Comparison of ENCODE assay signal across 8 cellular contexts in the genomic region with DNA sequence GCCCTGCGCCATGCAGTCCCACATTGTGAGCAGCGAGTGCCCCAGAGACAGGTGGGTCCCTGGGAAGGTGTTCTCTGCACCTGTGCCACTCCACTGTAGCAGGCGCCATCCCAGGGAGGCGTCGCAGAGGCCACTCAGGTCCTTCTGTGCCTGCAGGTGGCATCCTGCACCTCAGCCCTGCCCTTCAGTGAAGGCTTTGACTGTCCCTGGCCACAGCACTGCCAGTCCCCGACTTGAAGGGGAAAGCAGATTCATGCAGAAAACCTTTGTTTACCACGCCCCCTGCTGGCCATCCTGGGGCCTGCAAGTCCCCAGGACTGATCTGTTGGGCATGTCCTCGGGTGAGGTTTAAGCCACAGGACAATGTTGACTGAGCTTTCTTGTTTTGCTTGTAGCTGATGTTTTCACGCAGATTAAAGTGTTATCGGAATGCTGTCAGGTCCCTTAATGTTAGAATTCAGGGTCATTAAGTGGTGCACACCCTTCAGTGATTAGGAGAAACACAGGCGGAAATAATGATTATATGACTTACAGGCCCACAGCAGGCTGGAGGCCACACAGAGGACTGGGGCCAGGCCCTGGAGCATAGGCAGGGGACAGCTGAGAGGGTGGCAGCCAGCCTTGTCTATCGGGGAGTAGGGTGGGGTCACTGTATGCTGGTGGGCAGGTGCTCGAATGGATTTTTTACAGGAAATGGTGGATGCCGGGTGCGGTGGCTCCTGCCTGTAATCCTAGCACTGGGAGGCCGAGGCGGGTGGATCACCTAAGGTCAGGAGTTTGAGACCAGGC. TPM values are rescaled to one million over a fixed set of nuclear protein-coding genes. Genes with fewer than 3 reads are reported as not detected.
DNase-seq lines count a peak whose midpoint lies in the region; ATAC-seq and TF ChIP-seq lines count a peak whose summit lies in the region.

No MANE protein-coding gene starts in this region.

- H3F3A ChIP-seq in GM23338 (replicated peaks; ENCODE audit: low read depth) = peaks cover 33% of the 10 kb centered on the region

- peaks cover 90% of the 10 kb centered on the region for H3K36me3 Mint-ChIP-seq in GM23338 (ENCODE audit: low read depth)
- peaks cover 82% of the 10 kb centered on the region for H3K36me3 Mint-ChIP-seq in activated CD4-positive, alpha-beta T cell treated with anti-CD3 and anti-CD28 coated beads for 36 hours (ENCODE audit: low read depth)
- peaks cover 31% of the 10 kb centered on the region for H3K36me3 Mint-ChIP-seq in central memory CD8-positive, alpha-beta T cell (ENCODE audit: insufficient read depth)

- peak overlapping the region; percentile 92 for H3K27ac Mint-ChIP-seq in GM23338
- peak overlapping the region; percentile 69 for H3K27ac Mint-ChIP-seq in activated CD4-positive, alpha-beta T cell treated with anti-CD3 and anti-CD28 coated beads for 36 hours
- peak overlapping the region; percentile 83 for H3K27ac Mint-ChIP-seq in central memory CD8-positive, alpha-beta T cell (ENCODE audit: low read depth)

- H3K79me2 ChIP-seq in GM23338 (replicated peaks; ENCODE audit: insufficient read depth) = peaks cover 60% of the 10 kb centered on the region

- peaks cover 14% of the 10 kb centered on the region for H3K4me1 Mint-ChIP-seq in GM23338
- peaks cover 76% of the 10 kb centered on the region for H3K4me1 Mint-ChIP-seq in activated CD4-positive, alpha-beta T cell treated with anti-CD3 and anti-CD28 coated beads for 36 hours
- H3K4me1 Mint-ChIP-seq in central memory CD8-positive, alpha-beta T cell = peaks cover 60% of the 10 kb centered on the region

- H2AFZ ChIP-seq in GM23338 = no peak overlapping the region

- H3K36me3 ChIP-seq in BE2C = peaks cover 75% of the 10 kb centered on the region
- peaks cover 61% of the 10 kb centered on the region for H3K36me3 ChIP-seq in GM23338 (ENCODE audit: insufficient read depth)

- H3K9me2 ChIP-seq in GM23338 (ENCODE audit: insufficient read depth) = no peaks in the 10 kb centered on the region

- H3K4me1 ChIP-seq in BE2C = peaks cover 2% of the 10 kb centered on the region; the same call in 1 of the 2 replicates
- H3K4me1 ChIP-seq in GM23338 (ENCODE audit: insufficient read depth) = peaks cover 4% of the 10 kb centered on the region; the same call in 1 of the 2 replicates

- intact Hi-C loops in activated CD4-positive, alpha-beta T cell treated with anti-CD3 and anti-CD28 coated beads for 36 hours (cut with DNase I, micrococcal nuclease) = loop anchor here (1.0 to 2.0 kb wide), 2 partner anchors 14 to 33 kb away; a partner anchor contains a TSS

- no peaks in the 10 kb centered on the region; the same call in 2 of the 3 replicates for H3K9me3 Mint-ChIP-seq in GM23338
- H3K9me3 Mint-ChIP-seq in activated CD4-positive, alpha-beta T cell treated with anti-CD3 and anti-CD28 coated beads for 36 hours (ENCODE audit: low read depth) = no peaks in the 10 kb centered on the region
- H3K9me3 Mint-ChIP-seq in central memory CD8-positive, alpha-beta T cell = no peaks in the 10 kb centered on the region

- H3K27me3 ChIP-seq in BE2C (no peaks in the 10 kb centered on the region), GM23338 (ENCODE audit: insufficient read depth) (no peaks in the 10 kb centered on the region), layer of hippocampus (ENCODE audit: control insufficient read depth, insufficient read depth, low read length) (no peaks in the 10 kb centered on the region)

- no peak overlapping the region for H3K4me3 ChIP-seq in BE2C (ENCODE audit: low read depth, low read length)
- H3K4me3 ChIP-seq in GM23338 = no peak overlapping the region

- H3K27me3 Mint-ChIP-seq in GM23338 (ENCODE audit: insufficient read depth, low read depth, poor library complexity) = peaks cover 14% of the 10 kb centered on the region
- H3K27me3 Mint-ChIP-seq in activated CD4-positive, alpha-beta T cell treated with anti-CD3 and anti-CD28 coated beads for 36 hours = no peaks in the 10 kb centered on the region
- no peaks in the 10 kb centered on the region for H3K27me3 Mint-ChIP-seq in central memory CD8-positive, alpha-beta T cell

- H3K27ac ChIP-seq in GM23338 (ENCODE audit: low read depth) (0 out of 2 replicates have a peak overlapping the region, but pooled peaks have one; percentile 10), layer of hippocampus (ENCODE audit: low read depth, low read length) (peak overlapping the region; percentile 30)

- H3K4me3 Mint-ChIP-seq in GM23338 = no peak overlapping the region
- H3K4me3 Mint-ChIP-seq in activated CD4-positive, alpha-beta T cell treated with anti-CD3 and anti-CD28 coated beads for 36 hours = no peak overlapping the region
- H3K4me3 Mint-ChIP-seq in central memory CD8-positive, alpha-beta T cell = peak overlapping the region; percentile 57

- TF ChIP-seq CTCF in BE2C (IDR thresholded peaks at IDR 0.05; ENCODE audit: low read depth, low read length) = peak; percentile 99
- TF ChIP-seq CTCF in GM23338 (conservative IDR thresholded peaks at IDR 0.05; ENCODE audit: low read depth in 2 of 2) = peak; percentile 89 to 98

- no peak overlapping the region for H3K4me2 ChIP-seq in GM23338

- H4K20me1 ChIP-seq in GM23338 (replicated peaks; ENCODE audit: insufficient read depth) = peaks cover 48% of the 10 kb centered on the region

- CTCF ChIA-PET in activated CD4-positive, alpha-beta T cell treated with anti-CD3 and anti-CD28 coated beads for 36 hours (lab: Charles Lee) = interaction anchor here (0.6 to 13.1 kb wide), 10 partner anchors 17 to 814 kb away, joined by 3 to 196 read pairs (median 4); no protein-coding TSS in a partner anchor

- DNase-seq in BE2C = peak; percentile 92
- peak; percentile 94 for DNase-seq in GM23338 (ENCODE audit: low spot score)
- DNase-seq in NCI-H345 (lab: John Stamatoyannopoulos, UW) = peak; percentile 62
- DNase-seq in activated CD4-positive, alpha-beta T cell treated with anti-CD3 and anti-CD28 coated beads for 36 hours = peak; percentile 93
- DNase-seq in central memory CD8-positive, alpha-beta T cell (ENCODE audit: low spot score in 2 of 2) = peak; percentile 85 to 95
- DNase-seq in stimulated activated CD4-positive, alpha-beta T cell treated with anti-CD3 and anti-CD28 coated beads, Interleukin-2, amount 100 ng/mL, for 48 hours = peak; percentile 90 to 95
- DNase-seq in mesenteric fat pad (ENCODE audit: low spot score) = no peak

- no peaks in the 10 kb centered on the region for H3K9me3 ChIP-seq in BE2C

- POLR2A ChIA-PET in activated CD4-positive, alpha-beta T cell treated with anti-CD3 and anti-CD28 coated beads for 36 hours (lab: Charles Lee) = interaction anchor here (1.1 to 1.3 kb wide), 3 partner anchors 16 to 33 kb away, joined by 3 to 5 read pairs (median 4); no protein-coding TSS in a partner anchor

- ATAC-seq in GM23338 = peak; percentile 53
- peak; percentile 10 for ATAC-seq in activated CD4-positive, alpha-beta T cell treated with anti-CD3 and anti-CD28 coated beads for 36 hours
- ATAC-seq in central memory CD8-positive, alpha-beta T cell (replicated peaks; ENCODE audit: extremely low read depth, poor library complexity, severe bottlenecking) = no peak

TF ChIP-seq in GM23338, 12 proteins besides CTCF, POLR2A, EP300 and RAD21 (continues in another document):
- TF ChIP-seq, protein P1, sequence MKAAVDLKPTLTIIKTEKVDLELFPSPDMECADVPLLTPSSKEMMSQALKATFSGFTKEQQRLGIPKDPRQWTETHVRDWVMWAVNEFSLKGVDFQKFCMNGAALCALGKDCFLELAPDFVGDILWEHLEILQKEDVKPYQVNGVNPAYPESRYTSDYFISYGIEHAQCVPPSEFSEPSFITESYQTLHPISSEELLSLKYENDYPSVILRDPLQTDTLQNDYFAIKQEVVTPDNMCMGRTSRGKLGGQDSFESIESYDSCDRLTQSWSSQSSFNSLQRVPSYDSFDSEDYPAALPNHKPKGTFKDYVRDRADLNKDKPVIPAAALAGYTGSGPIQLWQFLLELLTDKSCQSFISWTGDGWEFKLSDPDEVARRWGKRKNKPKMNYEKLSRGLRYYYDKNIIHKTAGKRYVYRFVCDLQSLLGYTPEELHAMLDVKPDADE (IDR thresholded peaks at IDR 0.05) = no peak
- TF ChIP-seq STAT1 (IDR thresholded peaks at IDR 0.05; ENCODE audit: unreplicated experiment) = no peak
- no peak; the same call in 1 of the 2 replicates for TF ChIP-seq POLR2AphosphoS5 (IDR thresholded peaks at IDR 0.05; ENCODE audit: low read depth)

RNA-seq across cellular contexts. Expression of a gene that starts 5.0 kb away (rescaled TPM):
- polyA plus RNA-seq in BE2C (2012; ENCODE audit: insufficient read depth, insufficient read length, low read depth) = 38.0 TPM
- 120 and 136 TPM in 2 replicates for total RNA-seq in GM23338 (2014; rRNA removed; shearing (Covaris generic))
- 120 and 129 TPM in 2 replicates for polyA plus RNA-seq in GM23338 (2016; fragmentation: Nextera tagmentation; extraction: Ambion mirVana)
- total RNA-seq in activated CD4-positive, alpha-beta T cell treated with anti-CD3 and anti-CD28 coated beads for 36 hours = 100 to 1,000 TPM; 197 to 206 TPM
- 10.2 TPM for total RNA-seq in mesenteric fat pad

RNA-seq across cellular contexts. Expression of a gene that starts 5.2 kb away (rescaled TPM):
- polyA plus RNA-seq in BE2C (2012; ENCODE audit: insufficient read depth, insufficient read length, low read depth) = 87.6 TPM
- total RNA-seq in GM23338 (2014; rRNA removed; shearing (Covaris generic)) = 45.1 and 64.4 TPM in 2 replicates
- 16.2 and 16.4 TPM in 2 replicates for polyA plus RNA-seq in GM23338 (2016; fragmentation: Nextera tagmentation; extraction: Ambion mirVana)
- 10 to 100 TPM; 13.7 to 14.6 TPM for total RNA-seq in activated CD4-positive, alpha-beta T cell treated with anti-CD3 and anti-CD28 coated beads for 36 hours
- total RNA-seq in mesenteric fat pad = 33.6 TPM

RNA-seq across cellular contexts. Expression of a gene that starts 14.2 kb away (rescaled TPM):
- polyA plus RNA-seq in BE2C (2012; ENCODE audit: insufficient read depth, insufficient read length, low read depth) = 66.8 TPM
- total RNA-seq in GM23338 (2014; rRNA removed; shearing (Covaris generic)) = 54.4 and 68.3 TPM in 2 replicates
- 58.6 and 62.5 TPM in 2 replicates for polyA plus RNA-seq in GM23338 (2016; fragmentation: Nextera tagmentation; extraction: Ambion mirVana)
- 100 to 1,000 TPM; 113 to 134 TPM for total RNA-seq in activated CD4-positive, alpha-beta T cell treated with anti-CD3 and anti-CD28 coated beads for 36 hours
- 31.2 TPM for total RNA-seq in mesenteric fat pad

RNA-seq across cellular contexts. Expression of a gene that starts 42.2 kb away (rescaled TPM):
- 6.2 TPM for polyA plus RNA-seq in BE2C (2012; ENCODE audit: insufficient read depth, insufficient read length, low read depth)
- total RNA-seq in GM23338 (2014; rRNA removed; shearing (Covaris generic)) = 1.6 and 3.1 TPM in 2 replicates
- polyA plus RNA-seq in GM23338 (2016; fragmentation: Nextera tagmentation; extraction: Ambion mirVana) = 1.1 and 1.4 TPM in 2 replicates
- total RNA-seq in activated CD4-positive, alpha-beta T cell treated with anti-CD3 and anti-CD28 coated beads for 36 hours = 1 to 10 TPM; 2.0 to 2.5 TPM
- 2.9 TPM for total RNA-seq in mesenteric fat pad

Comparison
In these comparisons a context has a peak if more than half of its experiments do, and no peak if none do; other contexts are left out.
1. RNA of a gene that starts 5.0 kb away (total RNA-seq): 197 to 206 TPM in activated CD4-positive, alpha-beta T cell treated with anti-CD3 and anti-CD28 coated beads for 36 hours and 120 to 136 TPM in GM23338; 10.2 TPM in mesenteric fat pad (single experiment); every median in the first group is over 10 times any median in the second.
2. Peak in every context shown above with its lines, with median percentiles within 50 percentile points of each other: H3K27ac Mint-ChIP-seq.